In the genomic region with DNA sequence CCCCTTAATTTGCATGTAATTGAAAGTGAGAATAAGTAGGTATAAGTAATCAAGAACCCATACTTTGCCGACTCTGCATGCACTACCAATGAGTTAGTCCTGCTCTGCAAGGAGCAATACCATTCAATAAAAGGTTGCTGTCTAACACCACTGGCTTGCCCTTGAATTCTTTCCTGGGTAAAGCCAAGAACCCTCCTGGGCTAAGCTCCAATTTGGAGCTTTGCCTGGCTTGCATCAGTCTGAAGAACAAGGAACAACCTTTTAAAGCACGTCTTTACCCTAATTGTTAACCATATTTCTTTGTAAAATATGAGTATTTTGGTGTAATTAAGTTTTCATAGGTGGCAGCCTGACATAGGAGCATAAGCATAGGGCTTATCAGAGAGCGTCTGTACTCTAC, we compare ENCODE assay signal across 24 cellular contexts.
"Had no signal": no experiment of that assay in that cellular context is flagged by ENCODE, and none has a peak within 500 bp of the region (broad histone marks: within the 10 kb centered on the region; RNA-seq: fewer than 3 reads in every experiment).

No MANE protein-coding gene starts in this region.

- H3K27ac ChIP-seq: colonic mucosa, coronary artery, dorsolateral prefrontal cortex, epithelial cell of prostate, esophagus muscularis mucosa, esophagus squamous epithelium, foreskin keratinocyte, gastrocnemius medialis, gastroesophageal sphincter, heart left ventricle, heart right ventricle had no signal

- H3K9me3 ChIP-seq: colonic mucosa, esophagus muscularis mucosa, gastrocnemius medialis, gastroesophageal sphincter, heart left ventricle had no signal

- H3K27me3 ChIP-seq: colonic mucosa, dorsolateral prefrontal cortex, esophagus muscularis mucosa, esophagus squamous epithelium, foreskin keratinocyte, gastrocnemius medialis, gastroesophageal sphincter, heart left ventricle, heart right ventricle had no signal

- H3K4me1 Mint-ChIP-seq: endodermal cell had no signal

- H3K27ac Mint-ChIP-seq: dendritic cell treated with granulocyte-macrophage colony-stimulating factor and Interleukin-4, amounts not matched to agents 40 ng/mL and 50 ng/mL, for 4 days; effector memory CD8-positive, alpha-beta T cell; endodermal cell had no signal

- H3K4me1 ChIP-seq: colonic mucosa, esophagus muscularis mucosa, esophagus squamous epithelium, foreskin keratinocyte, gastrocnemius medialis, gastroesophageal sphincter, heart left ventricle, heart right ventricle had no signal

- H3K27me3 Mint-ChIP-seq: dendritic cell treated with granulocyte-macrophage colony-stimulating factor and Interleukin-4, amounts not matched to agents 40 ng/mL and 50 ng/mL, for 4 days; effector memory CD8-positive, alpha-beta T cell had no signal

- H3K4me3 ChIP-seq: colonic mucosa, coronary artery, dorsolateral prefrontal cortex, esophagus muscularis mucosa, esophagus squamous epithelium, gastrocnemius medialis, gastroesophageal sphincter, heart left ventricle, heart right ventricle had no signal

- DNase-seq: colonic mucosa; cortex of kidney; dermis blood vessel endothelial cell; dorsolateral prefrontal cortex; effector CD4-positive, alpha-beta T cell; effector CD8-positive, alpha-beta T cell; effector memory CD4-positive, alpha-beta T cell; effector memory CD8-positive, alpha-beta T cell; endodermal cell; erythroblast; esophagus squamous epithelium; foreskin fibroblast; foreskin keratinocyte; foreskin melanocyte; gastrocnemius medialis; glutamatergic neuron; head of caudate nucleus; heart left ventricle; heart right ventricle had no signal

- H3K4me3 Mint-ChIP-seq: dendritic cell treated with granulocyte-macrophage colony-stimulating factor and Interleukin-4, amounts not matched to agents 40 ng/mL and 50 ng/mL, for 4 days; effector memory CD8-positive, alpha-beta T cell; endodermal cell had no signal

- H3K36me3 ChIP-seq: colonic mucosa, esophagus muscularis mucosa, esophagus squamous epithelium, gastrocnemius medialis, gastroesophageal sphincter, heart left ventricle, heart right ventricle had no signal

- H3K9me3 Mint-ChIP-seq: dendritic cell treated with granulocyte-macrophage colony-stimulating factor and Interleukin-4, amounts not matched to agents 40 ng/mL and 50 ng/mL, for 4 days had no signal
